12 cellular contexts compared by ENCODE assay signal in genomic region chr7:79420464-79420863, GRCh38. TPM values are rescaled to one million over a fixed set of nuclear protein-coding genes. Genes with fewer than 3 reads are reported as not detected.
DNase-seq lines count a peak whose midpoint lies in the region; ATAC-seq, FAIRE-seq and TF ChIP-seq lines count a peak whose summit lies in the region.
"Had no signal": no experiment of that assay in that cellular context is flagged by ENCODE, and none has a peak within 500 bp of the region (broad histone marks: within the 10 kb centered on the region; RNA-seq: fewer than 3 reads in every experiment).

No MANE protein-coding gene starts in this region.

- no peak overlapping the region for H2AFZ ChIP-seq in GM23248

- H3K36me3 ChIP-seq in GM23248 (ENCODE audit: low read depth) (no peaks in the 10 kb centered on the region), RWPE2 (ENCODE audit: low read depth) (no peaks in the 10 kb centered on the region), pancreas (no peaks in the 10 kb centered on the region)
- H3K36me3 ChIP-seq: SJCRH30 had no signal

- no peak for FAIRE-seq in pancreas (lab: Jason Lieb, UNC)
- no peak for FAIRE-seq in GM12892 (lab: Jason Lieb, UNC)
- FAIRE-seq: colon had no signal

- H3K79me2 ChIP-seq in GM23248 (ENCODE audit: insufficient read depth) = no peaks in the 10 kb centered on the region; the same call in 1 of the 2 replicates

- H3K27ac Mint-ChIP-seq in activated naive CD4-positive, alpha-beta T cell treated with anti-CD3 and anti-CD28 coated beads, Interleukin-2, amount 50 U/mL, for 72 hours = no peak overlapping the region
- H3K27ac Mint-ChIP-seq: stimulated activated naive CD8-positive, alpha-beta T cell treated with anti-CD3 and anti-CD28 coated beads, Interleukin-15, Interleukin-2, amounts not matched to agents 100 ng/mL and 50 ng/mL, for 24 hours had no signal

- H3K4me3 ChIP-seq in GM23248 (peak overlapping the region; percentile 10; the same call in 1 of the 2 replicates), RWPE2 (ENCODE audit: severe bottlenecking) (no peak overlapping the region), fibroblast of pulmonary artery (replicated peaks; ENCODE audit: low read depth, low read length) (no peak overlapping the region), pancreas (no peak overlapping the region)
- H3K4me3 ChIP-seq: SJCRH30 had no signal

- DNase-seq in GM23248 (peak; percentile 90), RWPE2 (ENCODE audit: low spot score) (no peak), fibroblast of pulmonary artery (ENCODE audit: low read depth) (peak; percentile 85), pancreas (no peak), GM12892 (ENCODE audit: insufficient read length) (no peak), SK-N-DZ (ENCODE audit: low spot score) (no peak), NCI-H1694 treated with DMSO at 0.1 percent for 48 hours (lab: John Stamatoyannopoulos, UW) (no peak)
- DNase-seq in activated naive CD4-positive, alpha-beta T cell treated with anti-CD3 and anti-CD28 coated beads, Interleukin-2, amount 50 U/mL, for 72 hours (ENCODE audit: low spot score in 2 of 2) = no peak
- DNase-seq: NCI-H1092 had no signal

- 0% methylated on average over 2 of the region's 2 CpGs for WGBS in GM23248 (ENCODE audit: low coverage in 1 of 2, low lambda C conversion rate in 2 of 2, missing lambda C conversion rate in 2 of 2), 2 experiments
- WGBS in pancreas, 2 donors = 37 to 41% methylated on average over 2 of the region's 2 CpGs

- in situ Hi-C loops in GM23248 (cut with MboI) = no loop called here

- no peak overlapping the region for H3K9ac ChIP-seq in GM23248

- H3K27ac ChIP-seq in GM23248 (peak overlapping the region; percentile 29), RWPE2 (ENCODE audit: poor library complexity, severe bottlenecking) (no peak overlapping the region), pancreas (no peak overlapping the region)
- H3K27ac ChIP-seq: SJCRH30 had no signal

- peaks cover 0 to 5% of the 10 kb centered on the region in 2 donors for H3K9me3 Mint-ChIP-seq in activated naive CD4-positive, alpha-beta T cell treated with anti-CD3 and anti-CD28 coated beads, Interleukin-2, amount 50 U/mL, for 72 hours

- TF ChIP-seq CTCF in RWPE2 (IDR thresholded peaks at IDR 0.05; ENCODE audit: poor library complexity, severe bottlenecking) = no peak
- TF ChIP-seq CTCF in fibroblast of pulmonary artery (IDR thresholded peaks at IDR 0.05; ENCODE audit: low read length, missing control alignments) = no peak
- TF ChIP-seq CTCF in pancreas (IDR thresholded peaks at IDR 0.05) = no peak

- H3K9me3 ChIP-seq in GM23248 (ENCODE audit: low read depth) = no peaks in the 10 kb centered on the region
- no peaks in the 10 kb centered on the region for H3K9me3 ChIP-seq in RWPE2 (ENCODE audit: severe bottlenecking)
- H3K9me3 ChIP-seq in pancreas = no peaks in the 10 kb centered on the region
- H3K9me3 ChIP-seq: SJCRH30 had no signal

- no peaks in the 10 kb centered on the region for H3K36me3 Mint-ChIP-seq in activated naive CD4-positive, alpha-beta T cell treated with anti-CD3 and anti-CD28 coated beads, Interleukin-2, amount 50 U/mL, for 72 hours

- H4K20me1 ChIP-seq in GM23248 (ENCODE audit: insufficient read depth) = no peaks in the 10 kb centered on the region

- H3K27me3 ChIP-seq in GM23248 (replicated peaks; ENCODE audit: insufficient read depth) (no peaks in the 10 kb centered on the region), RWPE2 (ENCODE audit: insufficient read depth, poor library complexity, severe bottlenecking) (no peaks in the 10 kb centered on the region), pancreas (no peaks in the 10 kb centered on the region)
- H3K27me3 ChIP-seq: SJCRH30 had no signal

- intact Hi-C loops in pancreas (cut with DNase I) = no loop called here

- peaks cover 14% of the 10 kb centered on the region for H3K4me1 ChIP-seq in GM23248 (ENCODE audit: insufficient read depth)
- no peaks in the 10 kb centered on the region for H3K4me1 ChIP-seq in RWPE2 (ENCODE audit: insufficient read depth, poor library complexity, severe bottlenecking)
- H3K4me1 ChIP-seq in pancreas = no peaks in the 10 kb centered on the region
- H3K4me1 ChIP-seq: SJCRH30 had no signal

- peak overlapping the region; percentile 56 for H3K4me2 ChIP-seq in GM23248 (ENCODE audit: unreplicated experiment)

- H3K9me2 ChIP-seq in GM23248 (ENCODE audit: insufficient read depth) = no peaks in the 10 kb centered on the region

- ATAC-seq in RWPE2 (ENCODE audit: low read depth) = peak; percentile 54
- peak in 3 of 4 donors; percentile 25 to 71 (median 62) for ATAC-seq in pancreas
- no peak for ATAC-seq in activated naive CD4-positive, alpha-beta T cell treated with anti-CD3 and anti-CD28 coated beads, Interleukin-2, amount 50 U/mL, for 72 hours

- peaks cover 5% of the 10 kb centered on the region; the same call in 1 of the 2 replicates for H3F3A ChIP-seq in GM23248 (ENCODE audit: insufficient read depth)

- no peak for TF ChIP-seq POLR2A in GM12892 (IDR thresholded peaks at IDR 0.05; ENCODE audit: low read depth, low read length)

RNA-seq across cellular contexts. Expression of gene MAGI2, which starts 33.0 kb away (rescaled TPM):
- 4.1 and 8.1 TPM in 2 replicates for total RNA-seq in GM23248 (2014; rRNA removed; shearing (Covaris generic))
- polyA plus RNA-seq in GM23248 (2016; fragmentation: Nextera tagmentation; extraction: Ambion mirVana) (2.2 and 3.5 TPM in 2 replicates), pancreas (1 to 10 TPM; 1.6 to 3.8 TPM)
- 1 to 10 TPM; 1.3 to 4.0 (median 2.0) TPM for total RNA-seq in pancreas
- 0.68 TPM for polyA plus RNA-seq in GM12892 (2012; ENCODE audit: missing spikeins)
- 2.6 and 3.5 TPM in 2 replicates for polyA plus RNA-seq in SK-N-DZ (2014; cell fraction: cytosol; rRNA removed)
- 3.3 and 4.2 TPM in 2 replicates for polyA plus RNA-seq in SK-N-DZ (2014; cell fraction: nucleus; rRNA removed)
- under 1 TPM in 1 of 2 donors, not detected in 1; 0.16 TPM for total RNA-seq in activated naive CD4-positive, alpha-beta T cell treated with anti-CD3 and anti-CD28 coated beads, Interleukin-2, amount 50 U/mL, for 72 hours

Comparison
In these comparisons a context has a peak if more than half of its experiments do, and no peak if none do; other contexts are left out.
1. DNase-seq: peak in GM23248 (single experiment) and fibroblast of pulmonary artery (single experiment); none in RWPE2 (single experiment), pancreas (0 of 6), GM12892 (single experiment), SK-N-DZ (single experiment), NCI-H1694 treated with DMSO at 0.1 percent for 48 hours (single experiment) and activated naive CD4-positive, alpha-beta T cell treated with anti-CD3 and anti-CD28 coated beads, Interleukin-2, amount 50 U/mL, for 72 hours (0 of 2).
2. ATAC-seq: peak in RWPE2 (single experiment) and pancreas (3 of 4); none in activated naive CD4-positive, alpha-beta T cell treated with anti-CD3 and anti-CD28 coated beads, Interleukin-2, amount 50 U/mL, for 72 hours (0 of 2).